Comparison of ENCODE assay signal across 8 cellular contexts in the genomic region with DNA sequence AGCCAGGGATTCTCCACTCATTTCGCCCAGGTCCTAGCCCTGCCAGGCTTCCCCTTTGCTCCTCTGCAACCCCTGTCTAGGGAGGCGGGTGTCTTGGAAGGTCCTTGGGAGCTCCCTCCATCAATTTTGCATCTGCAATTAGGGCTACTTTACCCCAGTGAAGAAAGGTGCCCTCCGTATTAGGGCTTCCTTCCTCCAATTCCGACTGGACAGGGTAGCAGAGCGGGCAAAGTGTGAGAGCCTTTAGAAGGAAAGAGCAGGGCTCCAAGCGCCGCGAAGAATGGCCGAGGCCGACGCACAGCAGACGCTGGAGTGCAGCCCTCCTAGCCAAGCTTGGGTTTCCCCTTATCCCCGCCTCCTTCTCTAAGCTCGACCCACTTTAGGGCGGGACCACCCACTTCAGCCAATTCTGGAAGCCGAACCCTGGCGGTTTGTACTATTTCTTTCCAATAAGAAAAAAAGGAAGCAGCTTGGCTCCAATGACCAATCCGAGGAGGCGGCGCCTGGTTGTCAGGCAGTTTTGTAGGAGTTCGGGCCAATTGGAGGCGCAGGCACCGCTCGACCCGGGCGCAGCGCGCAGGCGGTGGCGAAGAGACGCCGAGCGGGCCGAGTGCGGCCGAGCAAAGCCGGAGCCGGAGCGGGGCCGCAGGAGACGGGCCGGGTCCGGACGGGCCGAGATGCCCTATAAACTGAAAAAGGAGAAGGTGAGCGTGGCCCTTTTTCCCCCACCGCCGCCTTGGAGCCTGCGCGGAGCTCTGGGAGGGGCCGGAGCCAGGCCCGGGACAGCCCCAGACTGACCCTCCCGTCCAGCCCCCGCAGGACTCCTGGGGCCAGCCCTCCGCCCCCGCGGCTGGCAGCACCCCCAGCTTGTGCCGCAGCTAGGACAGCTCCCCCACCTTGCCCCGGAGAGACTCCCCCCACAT. TPM values are rescaled to one million over a fixed set of nuclear protein-coding genes. Genes with fewer than 3 reads are reported as not detected.
DNase-seq lines count a peak whose midpoint lies in the region; ATAC-seq and TF ChIP-seq lines count a peak whose summit lies in the region.

A gene (plus strand): TSS at position 570 of the 923 bp plus-strand sequence. CDS start 108 bp downstream, at position 678.

- H3K4me3 ChIP-seq in ACC112 (ENCODE audit: low read depth, low read length) (peak within 1 kb of the TSS; percentile 90), breast epithelium (peak within 1 kb of the TSS; percentile 88 to 92 (median 90)), iPS-18c (ENCODE audit: insufficient read depth, low read depth, low read length) (peak within 1 kb of the TSS; percentile 93), skeletal muscle tissue (ENCODE audit: low read length in 3 of 3) (peak within 1 kb of the TSS; percentile 81 to 88 (median 87))

- peaks cover 14% of the 10 kb centered on the region for H3K79me2 ChIP-seq in ACC112 (ENCODE audit: control insufficient read depth, insufficient read depth, low read length, unreplicated experiment)

- ATAC-seq in GM18870 (IDR thresholded peaks at IDR 0.05; ENCODE audit: unreplicated experiment) (peak; percentile 89), HG03135 (IDR thresholded peaks at IDR 0.05; ENCODE audit: unreplicated experiment) (peak; percentile 93)

- H3K36me3 ChIP-seq in ACC112 (ENCODE audit: insufficient read depth, low read length) (no peaks in the 10 kb centered on the region), breast epithelium (no peaks in the 10 kb centered on the region), skeletal muscle tissue (ENCODE audit: control insufficient read depth in 3 of 3, insufficient read depth in 3 of 3, low read length in 3 of 3) (peaks cover 0 to 12% (median 6%) of the 10 kb centered on the region in 3 donors)

- H3K4me1 ChIP-seq in ACC112 (ENCODE audit: control insufficient read depth, insufficient read depth, low read length, unreplicated experiment) (peaks cover 33% of the 10 kb centered on the region), breast epithelium (peaks cover 7% of the 10 kb centered on the region in 2 donors), skeletal muscle tissue (ENCODE audit: control insufficient read depth in 3 of 3, insufficient read depth in 3 of 3, low read length in 3 of 3) (peaks cover 42 to 49% (median 47%) of the 10 kb centered on the region in 3 donors)

- TF ChIP-seq CTCF in VCaP (conservative IDR thresholded peaks at IDR 0.05) (no peak), breast epithelium (IDR thresholded peaks at IDR 0.05) (peak in 2 of 3 donors; percentile 26 to 32)

- H3K9me3 ChIP-seq in breast epithelium (no peaks in the 10 kb centered on the region), iPS-18c (ENCODE audit: control insufficient read depth, insufficient read depth, low read length) (no peaks in the 10 kb centered on the region), skeletal muscle tissue (ENCODE audit: control insufficient read depth in 3 of 3, low read length in 3 of 3) (no peaks in the 10 kb centered on the region)

- no peak within 1 kb of the TSS; the same call in 1 of the 2 replicates for H3K27ac ChIP-seq in ACC112 (ENCODE audit: low read depth, low read length)
- peak within 1 kb of the TSS; percentile 84 for H3K27ac ChIP-seq in VCaP
- peak within 1 kb of the TSS; percentile 85 to 92 for H3K27ac ChIP-seq in breast epithelium
- H3K27ac ChIP-seq in skeletal muscle tissue (ENCODE audit: low read depth, low read length), result peak within 1 kb of the TSS; percentile 73

- H3K27me3 ChIP-seq in ACC112 (ENCODE audit: insufficient read depth, low read length) (no peaks in the 10 kb centered on the region), breast epithelium (no peaks in the 10 kb centered on the region), skeletal muscle tissue (ENCODE audit: control insufficient read depth in 3 of 3, insufficient read depth in 3 of 3, low read length in 3 of 3) (no peaks in the 10 kb centered on the region)

- H2AFZ ChIP-seq in ACC112 (ENCODE audit: low read length, unreplicated experiment), result peak within 1 kb of the TSS; percentile 39

- peak; percentile 98 for DNase-seq in NCI-H2196 treated with DMSO at 0.1 percent for 48 hours (lab: John Stamatoyannopoulos, UW; ENCODE audit: unreplicated experiment)
- peak; percentile 98 for DNase-seq in breast epithelium (ENCODE audit: low spot score in 2 of 2)

- intact Hi-C loops in breast epithelium (cut with DNase I; ENCODE audit: low total_unique reads), result loop anchor here (10.0 kb wide), 1 partner anchor 1049 kb away; no protein-coding TSS in a partner anchor

- peak; percentile 55 for TF ChIP-seq POLR2A in breast epithelium (IDR thresholded peaks at IDR 0.05)

- H3K9ac ChIP-seq in skeletal muscle tissue (ENCODE audit: low read depth in 1 of 3, low read length in 3 of 3), result peak within 1 kb of the TSS; percentile 83 to 93 (median 93)

RNA-seq across cellular contexts. Expression of the gene that starts here (rescaled TPM):
- total RNA-seq in breast epithelium (10 to 100 TPM; 25.2 to 35.6 (median 34.7) TPM), skeletal muscle tissue (31.3 TPM)
